In the genomic region with DNA sequence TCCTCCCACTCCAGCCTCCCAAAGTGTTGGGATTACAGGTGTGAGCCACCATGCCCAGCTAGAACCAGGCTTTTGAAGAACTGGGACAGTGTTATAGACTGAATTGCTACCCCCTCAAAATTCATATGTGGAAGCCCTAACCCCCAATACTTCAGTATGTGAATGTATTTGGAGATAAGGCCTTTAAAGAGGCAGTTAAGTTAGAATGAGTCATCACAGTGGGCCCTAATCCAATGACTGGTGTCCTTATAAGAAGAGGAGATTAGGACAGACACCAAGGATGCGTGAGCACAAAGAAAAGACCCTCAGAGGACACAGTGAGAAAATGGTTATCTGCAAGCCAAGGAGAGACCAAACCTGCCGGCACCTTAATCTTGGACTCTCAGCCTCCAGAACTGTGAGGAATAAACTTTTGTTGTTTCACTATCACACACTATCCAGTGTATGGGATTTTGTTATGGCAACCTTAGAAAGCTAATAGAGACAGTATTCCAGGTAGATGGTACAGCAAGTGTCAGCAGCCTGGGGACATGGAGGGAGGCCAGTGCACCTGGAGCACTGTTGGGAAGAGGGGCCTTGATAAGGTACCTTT, we compare ENCODE assay signal across 1 cellular context.
TF ChIP-seq lines count a peak whose summit lies in the region.

No MANE protein-coding gene starts in this region.

TF ChIP-seq in K562, 482 proteins besides CTCF, POLR2A, EP300 and RAD21 (continued from another document and continues in another):
- TF ChIP-seq, protein P1, sequence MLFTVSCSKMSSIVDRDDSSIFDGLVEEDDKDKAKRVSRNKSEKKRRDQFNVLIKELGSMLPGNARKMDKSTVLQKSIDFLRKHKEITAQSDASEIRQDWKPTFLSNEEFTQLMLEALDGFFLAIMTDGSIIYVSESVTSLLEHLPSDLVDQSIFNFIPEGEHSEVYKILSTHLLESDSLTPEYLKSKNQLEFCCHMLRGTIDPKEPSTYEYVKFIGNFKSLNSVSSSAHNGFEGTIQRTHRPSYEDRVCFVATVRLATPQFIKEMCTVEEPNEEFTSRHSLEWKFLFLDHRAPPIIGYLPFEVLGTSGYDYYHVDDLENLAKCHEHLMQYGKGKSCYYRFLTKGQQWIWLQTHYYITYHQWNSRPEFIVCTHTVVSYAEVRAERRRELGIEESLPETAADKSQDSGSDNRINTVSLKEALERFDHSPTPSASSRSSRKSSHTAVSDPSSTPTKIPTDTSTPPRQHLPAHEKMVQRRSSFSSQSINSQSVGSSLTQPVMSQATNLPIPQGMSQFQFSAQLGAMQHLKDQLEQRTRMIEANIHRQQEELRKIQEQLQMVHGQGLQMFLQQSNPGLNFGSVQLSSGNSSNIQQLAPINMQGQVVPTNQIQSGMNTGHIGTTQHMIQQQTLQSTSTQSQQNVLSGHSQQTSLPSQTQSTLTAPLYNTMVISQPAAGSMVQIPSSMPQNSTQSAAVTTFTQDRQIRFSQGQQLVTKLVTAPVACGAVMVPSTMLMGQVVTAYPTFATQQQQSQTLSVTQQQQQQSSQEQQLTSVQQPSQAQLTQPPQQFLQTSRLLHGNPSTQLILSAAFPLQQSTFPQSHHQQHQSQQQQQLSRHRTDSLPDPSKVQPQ (CRISPR knock-in tag; IDR thresholded peaks at IDR 0.05; ENCODE audit: borderline replicate concordance): no peak
- TF ChIP-seq FOSL1 (tag; conservative IDR thresholded peaks at IDR 0.05): peak; percentile 98
- TF ChIP-seq CBFA2T3 (IDR thresholded peaks at IDR 0.05): peak; percentile 95
- TF ChIP-seq HDAC6 (IDR thresholded peaks at IDR 0.05; ENCODE audit: low read depth, low read length): no peak
- no peak for TF ChIP-seq FIP1L1 (IDR thresholded peaks at IDR 0.05; ENCODE audit: low read depth, low read length, poor library complexity, severe bottlenecking)
- no peak for TF ChIP-seq RB1 (IDR thresholded peaks at IDR 0.05; ENCODE audit: low read depth)
- TF ChIP-seq ZC3H8 (IDR thresholded peaks at IDR 0.05): no peak
- TF ChIP-seq, protein P2, sequence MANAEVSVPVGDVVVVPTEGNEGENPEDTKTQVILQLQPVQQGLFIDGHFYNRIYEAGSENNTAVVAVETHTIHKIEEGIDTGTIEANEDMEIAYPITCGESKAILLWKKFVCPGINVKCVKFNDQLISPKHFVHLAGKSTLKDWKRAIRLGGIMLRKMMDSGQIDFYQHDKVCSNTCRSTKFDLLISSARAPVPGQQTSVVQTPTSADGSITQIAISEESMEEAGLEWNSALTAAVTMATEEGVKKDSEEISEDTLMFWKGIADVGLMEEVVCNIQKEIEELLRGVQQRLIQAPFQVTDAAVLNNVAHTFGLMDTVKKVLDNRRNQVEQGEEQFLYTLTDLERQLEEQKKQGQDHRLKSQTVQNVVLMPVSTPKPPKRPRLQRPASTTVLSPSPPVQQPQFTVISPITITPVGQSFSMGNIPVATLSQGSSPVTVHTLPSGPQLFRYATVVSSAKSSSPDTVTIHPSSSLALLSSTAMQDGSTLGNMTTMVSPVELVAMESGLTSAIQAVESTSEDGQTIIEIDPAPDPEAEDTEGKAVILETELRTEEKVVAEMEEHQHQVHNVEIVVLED (CRISPR knock-in tag; IDR thresholded peaks at IDR 0.05): no peak
- 0 out of 2 replicates have a peak, but pooled peaks have one; percentile 30 for TF ChIP-seq BACH1 (tag; IDR thresholded peaks at IDR 0.05)
- peak; percentile 71; the same call in 1 of the 2 replicates for TF ChIP-seq KLF16 (IDR thresholded peaks at IDR 0.05)
- TF ChIP-seq ELF1 (tag; IDR thresholded peaks at IDR 0.05): no peak
- TF ChIP-seq NFE2 (IDR thresholded peaks at IDR 0.05; ENCODE audit: low read depth): peak; percentile 83
- no peak for TF ChIP-seq ZNF79 (CRISPR knock-in tag; IDR thresholded peaks at IDR 0.05; ENCODE audit: low read depth)
- TF ChIP-seq BCOR (IDR thresholded peaks at IDR 0.05): 0 out of 2 replicates have a peak, but pooled peaks have one; percentile 15
- no peak for TF ChIP-seq PCBP1 (IDR thresholded peaks at IDR 0.05; ENCODE audit: low read depth, low read length, poor library complexity, severe bottlenecking)
- TF ChIP-seq, protein P3, sequence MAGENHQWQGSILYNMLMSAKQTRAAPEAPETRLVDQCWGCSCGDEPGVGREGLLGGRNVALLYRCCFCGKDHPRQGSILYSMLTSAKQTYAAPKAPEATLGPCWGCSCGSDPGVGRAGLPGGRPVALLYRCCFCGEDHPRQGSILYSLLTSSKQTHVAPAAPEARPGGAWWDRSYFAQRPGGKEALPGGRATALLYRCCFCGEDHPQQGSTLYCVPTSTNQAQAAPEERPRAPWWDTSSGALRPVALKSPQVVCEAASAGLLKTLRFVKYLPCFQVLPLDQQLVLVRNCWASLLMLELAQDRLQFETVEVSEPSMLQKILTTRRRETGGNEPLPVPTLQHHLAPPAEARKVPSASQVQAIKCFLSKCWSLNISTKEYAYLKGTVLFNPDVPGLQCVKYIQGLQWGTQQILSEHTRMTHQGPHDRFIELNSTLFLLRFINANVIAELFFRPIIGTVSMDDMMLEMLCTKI (IDR thresholded peaks at IDR 0.05; ENCODE audit: partially characterized antibody): no peak
- TF ChIP-seq, protein P4, sequence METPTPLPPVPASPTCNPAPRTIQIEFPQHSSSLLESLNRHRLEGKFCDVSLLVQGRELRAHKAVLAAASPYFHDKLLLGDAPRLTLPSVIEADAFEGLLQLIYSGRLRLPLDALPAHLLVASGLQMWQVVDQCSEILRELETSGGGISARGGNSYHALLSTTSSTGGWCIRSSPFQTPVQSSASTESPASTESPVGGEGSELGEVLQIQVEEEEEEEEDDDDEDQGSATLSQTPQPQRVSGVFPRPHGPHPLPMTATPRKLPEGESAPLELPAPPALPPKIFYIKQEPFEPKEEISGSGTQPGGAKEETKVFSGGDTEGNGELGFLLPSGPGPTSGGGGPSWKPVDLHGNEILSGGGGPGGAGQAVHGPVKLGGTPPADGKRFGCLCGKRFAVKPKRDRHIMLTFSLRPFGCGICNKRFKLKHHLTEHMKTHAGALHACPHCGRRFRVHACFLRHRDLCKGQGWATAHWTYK (CRISPR knock-in tag; IDR thresholded peaks at IDR 0.05): 0 out of 2 replicates have a peak, but pooled peaks have one; percentile 34
- TF ChIP-seq ZBTB7A (IDR thresholded peaks at IDR 0.05; ENCODE audit: borderline replicate concordance, control insufficient read depth, low read depth, low read length): peak; percentile 89
- no peak for TF ChIP-seq PRPF4 (IDR thresholded peaks at IDR 0.05; ENCODE audit: insufficient read depth, low read depth, low read length, poor library complexity, severe bottlenecking)
- peak; percentile 98 for TF ChIP-seq DPF2 (IDR thresholded peaks at IDR 0.05)
- TF ChIP-seq PRMT5 (CRISPR knock-in tag; IDR thresholded peaks at IDR 0.05): no peak
- no peak for TF ChIP-seq SREBF1 (IDR thresholded peaks at IDR 0.05; ENCODE audit: borderline replicate concordance, low read depth, low read length)
- 0 out of 2 replicates have a peak, but pooled peaks have one; percentile 1 for TF ChIP-seq ELF4 (CRISPR knock-in tag; IDR thresholded peaks at IDR 0.05)
- peak; percentile 46; the same call in 1 of the 2 replicates for TF ChIP-seq EP400 (IDR thresholded peaks at IDR 0.05)
- no peak for TF ChIP-seq RFX5 (IDR thresholded peaks at IDR 0.05; ENCODE audit: low read depth, low read length)
- peak; percentile 52; the same call in 1 of the 2 replicates for TF ChIP-seq MAFK (IDR thresholded peaks at IDR 0.05; ENCODE audit: low read length)
- TF ChIP-seq NBN (IDR thresholded peaks at IDR 0.05; ENCODE audit: low read depth): 0 out of 2 replicates have a peak, but pooled peaks have one; percentile 76
- peak; percentile 79 for TF ChIP-seq SOX6 (IDR thresholded peaks at IDR 0.05)
- no peak for TF ChIP-seq ERF (CRISPR knock-in tag; IDR thresholded peaks at IDR 0.05)
- peak; percentile 32; the same call in 1 of the 2 replicates for TF ChIP-seq EHMT2 (IDR thresholded peaks at IDR 0.05)
- TF ChIP-seq, protein P5, sequence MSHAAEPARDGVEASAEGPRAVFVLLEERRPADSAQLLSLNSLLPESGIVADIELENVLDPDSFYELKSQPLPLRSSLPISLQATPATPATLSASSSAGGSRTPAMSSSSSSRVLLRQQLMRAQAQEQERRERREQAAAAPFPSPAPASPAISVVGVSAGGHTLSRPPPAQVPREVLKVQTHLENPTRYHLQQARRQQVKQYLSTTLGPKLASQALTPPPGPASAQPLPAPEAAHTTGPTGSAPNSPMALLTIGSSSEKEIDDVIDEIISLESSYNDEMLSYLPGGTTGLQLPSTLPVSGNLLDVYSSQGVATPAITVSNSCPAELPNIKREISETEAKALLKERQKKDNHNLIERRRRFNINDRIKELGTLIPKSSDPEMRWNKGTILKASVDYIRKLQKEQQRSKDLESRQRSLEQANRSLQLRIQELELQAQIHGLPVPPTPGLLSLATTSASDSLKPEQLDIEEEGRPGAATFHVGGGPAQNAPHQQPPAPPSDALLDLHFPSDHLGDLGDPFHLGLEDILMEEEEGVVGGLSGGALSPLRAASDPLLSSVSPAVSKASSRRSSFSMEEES (CRISPR knock-in tag; IDR thresholded peaks at IDR 0.05): no peak
- TF ChIP-seq ZNF644 (tag; IDR thresholded peaks at IDR 0.05; ENCODE audit: low read depth): no peak
- no peak for TF ChIP-seq POLR3A (IDR thresholded peaks at IDR 0.05; ENCODE audit: borderline replicate concordance, extremely low read depth, insufficient read depth, insufficient read length)
- TF ChIP-seq, protein P6, sequence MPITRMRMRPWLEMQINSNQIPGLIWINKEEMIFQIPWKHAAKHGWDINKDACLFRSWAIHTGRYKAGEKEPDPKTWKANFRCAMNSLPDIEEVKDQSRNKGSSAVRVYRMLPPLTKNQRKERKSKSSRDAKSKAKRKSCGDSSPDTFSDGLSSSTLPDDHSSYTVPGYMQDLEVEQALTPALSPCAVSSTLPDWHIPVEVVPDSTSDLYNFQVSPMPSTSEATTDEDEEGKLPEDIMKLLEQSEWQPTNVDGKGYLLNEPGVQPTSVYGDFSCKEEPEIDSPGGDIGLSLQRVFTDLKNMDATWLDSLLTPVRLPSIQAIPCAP (CRISPR knock-in tag; IDR thresholded peaks at IDR 0.05; ENCODE audit: borderline replicate concordance): no peak
- TF ChIP-seq, protein P7, sequence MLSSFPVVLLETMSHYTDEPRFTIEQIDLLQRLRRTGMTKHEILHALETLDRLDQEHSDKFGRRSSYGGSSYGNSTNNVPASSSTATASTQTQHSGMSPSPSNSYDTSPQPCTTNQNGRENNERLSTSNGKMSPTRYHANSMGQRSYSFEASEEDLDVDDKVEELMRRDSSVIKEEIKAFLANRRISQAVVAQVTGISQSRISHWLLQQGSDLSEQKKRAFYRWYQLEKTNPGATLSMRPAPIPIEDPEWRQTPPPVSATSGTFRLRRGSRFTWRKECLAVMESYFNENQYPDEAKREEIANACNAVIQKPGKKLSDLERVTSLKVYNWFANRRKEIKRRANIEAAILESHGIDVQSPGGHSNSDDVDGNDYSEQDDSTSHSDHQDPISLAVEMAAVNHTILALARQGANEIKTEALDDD (IDR thresholded peaks at IDR 0.05): 0 out of 2 replicates have a peak, but pooled peaks have one; percentile 17
- no peak; the same call in 1 of the 2 replicates for TF ChIP-seq ETV5 (CRISPR knock-in tag; IDR thresholded peaks at IDR 0.05; ENCODE audit: low read depth)
- TF ChIP-seq, protein P8, sequence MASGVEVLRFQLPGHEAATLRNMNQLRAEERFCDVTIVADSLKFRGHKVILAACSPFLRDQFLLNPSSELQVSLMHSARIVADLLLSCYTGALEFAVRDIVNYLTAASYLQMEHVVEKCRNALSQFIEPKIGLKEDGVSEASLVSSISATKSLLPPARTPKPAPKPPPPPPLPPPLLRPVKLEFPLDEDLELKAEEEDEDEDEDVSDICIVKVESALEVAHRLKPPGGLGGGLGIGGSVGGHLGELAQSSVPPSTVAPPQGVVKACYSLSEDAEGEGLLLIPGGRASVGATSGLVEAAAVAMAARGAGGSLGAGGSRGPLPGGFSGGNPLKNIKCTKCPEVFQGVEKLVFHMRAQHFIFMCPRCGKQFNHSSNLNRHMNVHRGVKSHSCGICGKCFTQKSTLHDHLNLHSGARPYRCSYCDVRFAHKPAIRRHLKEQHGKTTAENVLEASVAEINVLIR (CRISPR knock-in tag; IDR thresholded peaks at IDR 0.05): no peak
- TF ChIP-seq PHF21A (IDR thresholded peaks at IDR 0.05; ENCODE audit: borderline replicate concordance, low read depth): no peak
- TF ChIP-seq, protein P9, sequence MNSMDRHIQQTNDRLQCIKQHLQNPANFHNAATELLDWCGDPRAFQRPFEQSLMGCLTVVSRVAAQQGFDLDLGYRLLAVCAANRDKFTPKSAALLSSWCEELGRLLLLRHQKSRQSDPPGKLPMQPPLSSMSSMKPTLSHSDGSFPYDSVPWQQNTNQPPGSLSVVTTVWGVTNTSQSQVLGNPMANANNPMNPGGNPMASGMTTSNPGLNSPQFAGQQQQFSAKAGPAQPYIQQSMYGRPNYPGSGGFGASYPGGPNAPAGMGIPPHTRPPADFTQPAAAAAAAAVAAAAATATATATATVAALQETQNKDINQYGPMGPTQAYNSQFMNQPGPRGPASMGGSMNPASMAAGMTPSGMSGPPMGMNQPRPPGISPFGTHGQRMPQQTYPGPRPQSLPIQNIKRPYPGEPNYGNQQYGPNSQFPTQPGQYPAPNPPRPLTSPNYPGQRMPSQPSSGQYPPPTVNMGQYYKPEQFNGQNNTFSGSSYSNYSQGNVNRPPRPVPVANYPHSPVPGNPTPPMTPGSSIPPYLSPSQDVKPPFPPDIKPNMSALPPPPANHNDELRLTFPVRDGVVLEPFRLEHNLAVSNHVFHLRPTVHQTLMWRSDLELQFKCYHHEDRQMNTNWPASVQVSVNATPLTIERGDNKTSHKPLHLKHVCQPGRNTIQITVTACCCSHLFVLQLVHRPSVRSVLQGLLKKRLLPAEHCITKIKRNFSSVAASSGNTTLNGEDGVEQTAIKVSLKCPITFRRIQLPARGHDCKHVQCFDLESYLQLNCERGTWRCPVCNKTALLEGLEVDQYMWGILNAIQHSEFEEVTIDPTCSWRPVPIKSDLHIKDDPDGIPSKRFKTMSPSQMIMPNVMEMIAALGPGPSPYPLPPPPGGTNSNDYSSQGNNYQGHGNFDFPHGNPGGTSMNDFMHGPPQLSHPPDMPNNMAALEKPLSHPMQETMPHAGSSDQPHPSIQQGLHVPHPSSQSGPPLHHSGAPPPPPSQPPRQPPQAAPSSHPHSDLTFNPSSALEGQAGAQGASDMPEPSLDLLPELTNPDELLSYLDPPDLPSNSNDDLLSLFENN (IDR thresholded peaks at IDR 0.05; ENCODE audit: low read depth in 2 of 2, low read length in 2 of 2): no peak
- TF ChIP-seq BRF1 (IDR thresholded peaks at IDR 0.05; ENCODE audit: borderline replicate concordance, extremely low read depth, insufficient read length): no peak
- TF ChIP-seq, protein P10, sequence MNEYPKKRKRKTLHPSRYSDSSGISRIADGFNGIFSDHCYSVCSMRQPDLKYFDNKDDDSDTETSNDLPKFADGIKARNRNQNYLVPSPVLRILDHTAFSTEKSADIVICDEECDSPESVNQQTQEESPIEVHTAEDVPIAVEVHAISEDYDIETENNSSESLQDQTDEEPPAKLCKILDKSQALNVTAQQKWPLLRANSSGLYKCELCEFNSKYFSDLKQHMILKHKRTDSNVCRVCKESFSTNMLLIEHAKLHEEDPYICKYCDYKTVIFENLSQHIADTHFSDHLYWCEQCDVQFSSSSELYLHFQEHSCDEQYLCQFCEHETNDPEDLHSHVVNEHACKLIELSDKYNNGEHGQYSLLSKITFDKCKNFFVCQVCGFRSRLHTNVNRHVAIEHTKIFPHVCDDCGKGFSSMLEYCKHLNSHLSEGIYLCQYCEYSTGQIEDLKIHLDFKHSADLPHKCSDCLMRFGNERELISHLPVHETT (CRISPR knock-in tag; conservative IDR thresholded peaks at IDR 0.05 in 1 of 2, IDR thresholded peaks at IDR 0.05 in 1 of 2): no peak; a peak in 1 of 4 replicates
- 0 out of 2 replicates have a peak, but pooled peaks have one; percentile 30 for TF ChIP-seq ZBED1 (IDR thresholded peaks at IDR 0.05)
- no peak for TF ChIP-seq ZNF57 (CRISPR knock-in tag; IDR thresholded peaks at IDR 0.05)
- TF ChIP-seq BCL6 (CRISPR knock-in tag; IDR thresholded peaks at IDR 0.05): no peak
- peak; percentile 22; the same call in 1 of the 2 replicates for TF ChIP-seq CC2D1A (IDR thresholded peaks at IDR 0.05)
